8 cellular contexts compared by ENCODE assay signal in the genomic region with DNA sequence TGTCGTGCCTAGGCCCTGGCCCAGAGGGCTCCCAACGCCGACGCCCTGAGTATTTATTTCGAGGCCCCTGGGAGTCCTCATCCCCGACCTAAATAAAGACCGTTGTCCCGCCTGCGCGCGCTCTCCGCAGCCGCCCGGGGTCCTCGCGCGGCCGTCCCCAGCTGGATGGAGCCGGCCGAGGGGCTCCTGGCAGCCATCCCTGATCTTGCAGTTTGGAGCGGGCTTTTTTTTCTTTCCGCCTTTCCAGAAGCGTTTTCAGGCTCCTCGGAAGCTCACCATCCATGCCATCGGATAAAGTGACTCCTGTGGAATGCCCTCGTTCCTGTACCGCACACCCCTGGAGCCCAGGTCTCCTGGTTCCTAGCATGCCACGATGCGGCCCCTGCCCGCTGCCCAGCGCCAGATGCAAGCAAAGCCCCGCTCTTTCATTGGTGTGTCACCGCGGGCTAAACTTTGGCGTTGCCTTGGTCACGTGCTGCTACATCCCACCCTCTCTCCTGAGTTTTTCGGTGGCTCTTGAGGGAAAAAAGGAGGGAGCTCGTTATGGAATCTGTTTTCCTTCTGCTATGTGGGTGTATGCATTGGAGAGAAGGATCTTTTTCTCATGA. TPM values are rescaled to one million over a fixed set of nuclear protein-coding genes. Genes with fewer than 3 reads are reported as not detected.
A peak's percentile ranks its signal among the peaks of the same experiment; 100 is the strongest.
DNase-seq lines count a peak whose midpoint lies in the region; ATAC-seq and TF ChIP-seq lines count a peak whose summit lies in the region.

No MANE protein-coding gene starts in this region.

- DNase-seq in activated CD8-positive, alpha-beta memory T cell treated with anti-CD3 and anti-CD28 coated beads for 24 hours, result peak; percentile 68
- DNase-seq in activated CD8-positive, alpha-beta memory T cell treated with anti-CD3 and anti-CD28 coated beads, Interleukin-2, amount 50 U/mL, for 4 hours, result no peak
- DNase-seq in NCI-H510A (lab: John Stamatoyannopoulos, UW) (peak; percentile 52), heart right ventricle (peak; percentile 26 to 38), ovary (peak; percentile 49 to 68 (median 54)), NK-92 (lab: John Stamatoyannopoulos, UW; ENCODE audit: unreplicated experiment) (no peak)

- H3K4me1 ChIP-seq in heart right ventricle, result peaks cover 5 to 50% (median 38%) of the 10 kb centered on the region in 9 donors
- peaks cover 4% of the 10 kb centered on the region for H3K4me1 ChIP-seq in ovary (ENCODE audit: insufficient read depth)

- peaks cover 0 to 4% (median 0%) of the 10 kb centered on the region in 9 donors for H3K36me3 ChIP-seq in heart right ventricle
- H3K36me3 ChIP-seq in ovary, result no peaks in the 10 kb centered on the region

- H3K27ac Mint-ChIP-seq in activated naive CD4-positive, alpha-beta T cell treated with anti-CD3 and anti-CD28 coated beads, Interleukin-2, amount 50 U/mL, for 24 hours, result peak overlapping the region; percentile 80

- no peak for TF ChIP-seq EP300 in ovary (IDR thresholded peaks at IDR 0.05)

- intact Hi-C loops in heart right ventricle (cut with DNase I) (no loop called here), ovary (cut with DNase I) (no loop called here)

- peaks cover 31% of the 10 kb centered on the region for H3K4me1 Mint-ChIP-seq in activated naive CD4-positive, alpha-beta T cell treated with anti-CD3 and anti-CD28 coated beads, Interleukin-2, amount 50 U/mL, for 24 hours

- no peaks in the 10 kb centered on the region for H3K36me3 Mint-ChIP-seq in activated naive CD4-positive, alpha-beta T cell treated with anti-CD3 and anti-CD28 coated beads, Interleukin-2, amount 50 U/mL, for 24 hours

- no peaks in the 10 kb centered on the region for H3K9me3 ChIP-seq in heart right ventricle
- no peaks in the 10 kb centered on the region for H3K9me3 ChIP-seq in ovary

- H3K4me3 ChIP-seq in heart right ventricle (peak overlapping the region; percentile 52 to 100 (median 89)), ovary (peak overlapping the region; percentile 81)

- ATAC-seq in heart right ventricle (peak; percentile 11 to 60 (median 42)), HG03280 (IDR thresholded peaks at IDR 0.05; ENCODE audit: unreplicated experiment) (no peak)

- H3K27me3 ChIP-seq in heart right ventricle (no peaks in the 10 kb centered on the region), ovary (no peaks in the 10 kb centered on the region)

- H3K27ac ChIP-seq in heart right ventricle, result peak overlapping the region; percentile 69 to 98 (median 93)
- peak overlapping the region; percentile 26 to 86 for H3K27ac ChIP-seq in ovary

- no peaks in the 10 kb centered on the region for H3K27me3 Mint-ChIP-seq in activated naive CD4-positive, alpha-beta T cell treated with anti-CD3 and anti-CD28 coated beads, Interleukin-2, amount 50 U/mL, for 24 hours

- 0 to 1% methylated on average over 38 of the region's 38 CpGs for WGBS in heart right ventricle, 2 donors
- WGBS in ovary, 3 donors, result 0 to 1% (median 1%) methylated on average over 36 to 38 of the region's 38 CpGs

- TF ChIP-seq CTCF in heart right ventricle (IDR thresholded peaks at IDR 0.05) (peak in 2 of 9 donors; percentile 19 to 23), ovary (IDR thresholded peaks at IDR 0.05) (no peak)

- H3K4me3 Mint-ChIP-seq in activated naive CD4-positive, alpha-beta T cell treated with anti-CD3 and anti-CD28 coated beads, Interleukin-2, amount 50 U/mL, for 24 hours, result peak overlapping the region; percentile 94

- H3K9me3 Mint-ChIP-seq in activated naive CD4-positive, alpha-beta T cell treated with anti-CD3 and anti-CD28 coated beads, Interleukin-2, amount 50 U/mL, for 24 hours, result no peaks in the 10 kb centered on the region

- TF ChIP-seq POLR2A in ovary (IDR thresholded peaks at IDR 0.05), result no peak

RNA-seq across cellular contexts. Expression of a gene that starts 0.7 kb away (rescaled TPM):
- total RNA-seq in heart right ventricle (10 to 100 TPM; 29.0 to 66.7 (median 41.3) TPM), ovary (10 to 100 TPM; 37.7 to 87.1 (median 75.3) TPM)
- polyA plus RNA-seq in heart right ventricle (10 to 100 TPM; 25.6 to 56.1 TPM), ovary (10 to 100 TPM; 29.2 to 52.6 TPM)

RNA-seq across cellular contexts. Expression of a gene that starts 51.7 kb away (rescaled TPM):
- total RNA-seq in heart right ventricle (10 to 100 TPM; 43.9 to 85.5 (median 52.0) TPM), ovary (10 to 100 TPM; 49.2 to 84.9 (median 62.6) TPM)
- polyA plus RNA-seq in heart right ventricle (10 to 100 TPM; 23.5 to 54.0 TPM), ovary (10 to 100 TPM; 41.5 to 88.2 TPM)

RNA-seq across cellular contexts. Expression of a gene that starts 58.2 kb away (rescaled TPM):
- total RNA-seq in heart right ventricle, result 10 to 100 TPM; 29.0 to 59.2 (median 37.2) TPM
- 10 to 100 TPM; 17.6 to 31.2 TPM for polyA plus RNA-seq in heart right ventricle
- 10 to 100 TPM in 6 of 7 donors, 1 to 10 TPM in 1; 9.1 to 58.7 (median 41.3) TPM for total RNA-seq in ovary
- polyA plus RNA-seq in ovary, result 10 to 100 TPM; 11.0 to 13.9 TPM

RNA-seq across cellular contexts. Expression of a gene that starts 59.2 kb away (rescaled TPM):
- 1 to 10 TPM; 4.2 to 9.9 (median 6.1) TPM for total RNA-seq in heart right ventricle
- 10 to 100 TPM; 13.6 to 18.1 TPM for polyA plus RNA-seq in heart right ventricle
- total RNA-seq in ovary, result 10 to 100 TPM; 16.0 to 35.0 (median 21.3) TPM
- 10 to 100 TPM; 11.3 to 12.8 TPM for polyA plus RNA-seq in ovary

Comparison
In these comparisons a context has a peak if more than half of its experiments do, and no peak if none do; other contexts are left out.
1. DNase-seq: peak in activated CD8-positive, alpha-beta memory T cell treated with anti-CD3 and anti-CD28 coated beads for 24 hours (single experiment), NCI-H510A (single experiment), heart right ventricle (2 of 2) and ovary (5 of 5); none in activated CD8-positive, alpha-beta memory T cell treated with anti-CD3 and anti-CD28 coated beads, Interleukin-2, amount 50 U/mL, for 4 hours (single experiment) and NK-92 (single experiment).